8 cellular contexts compared by ENCODE assay signal in genomic region chr11:123062892-123063395, GRCh38. TPM values are rescaled to one million over a fixed set of nuclear protein-coding genes. Genes with fewer than 3 reads are reported as not detected.
DNase-seq lines count a peak whose midpoint lies in the region; ATAC-seq and TF ChIP-seq lines count a peak whose summit lies in the region.

No MANE protein-coding gene starts in this region.

- H3K4me1 ChIP-seq in cardiac muscle cell (ENCODE audit: low read depth) (peaks cover 28% of the 10 kb centered on the region), prostate gland (replicated peaks) (peaks cover 11% of the 10 kb centered on the region)

- no peaks in the 10 kb centered on the region for H3K9me3 ChIP-seq in cardiac muscle cell (ENCODE audit: low read depth)
- no peaks in the 10 kb centered on the region for H3K9me3 ChIP-seq in prostate gland

- POLR2A ChIA-PET in activated B cell treated with CpG ODN at 0.5 μM for 24 hours (lab: Charles Lee): interaction anchor here (0.6 to 2.6 kb wide), 10 partner anchors 8 to 419 kb away, joined by 3 to 30 read pairs (median 4); no protein-coding TSS in a partner anchor

- peak overlapping the region; percentile 100 for H3K27ac Mint-ChIP-seq in activated B cell treated with CpG ODN at 0.5 μM for 24 hours

- CTCF ChIA-PET in activated B cell treated with CpG ODN at 0.5 μM for 24 hours (lab: Charles Lee): interaction anchor here (1.0 to 1.6 kb wide), 2 partner anchors 9 kb away, joined by 3 to 7 read pairs; no protein-coding TSS in a partner anchor

- H3K36me3 ChIP-seq in cardiac muscle cell: peaks cover 29% of the 10 kb centered on the region
- H3K36me3 ChIP-seq in prostate gland: peaks cover 5 to 13% of the 10 kb centered on the region in 2 donors

- no peak for TF ChIP-seq POLR2A in prostate gland (IDR thresholded peaks at IDR 0.05)

- no peaks in the 10 kb centered on the region for H3K27me3 Mint-ChIP-seq in activated B cell treated with CpG ODN at 0.5 μM for 24 hours

- under 1% methylated on average over 19 of the region's 29 CpGs for WGBS in prostate gland

- peak overlapping the region; percentile 64 for H3K4me3 ChIP-seq in cardiac muscle cell
- H3K4me3 ChIP-seq in prostate gland: peak overlapping the region; percentile 73 to 91

- H3K4me1 Mint-ChIP-seq in activated B cell treated with CpG ODN at 0.5 μM for 24 hours: peaks cover 66% of the 10 kb centered on the region

- peak; percentile 81 for DNase-seq in DMS 273 (lab: John Stamatoyannopoulos, UW; ENCODE audit: unreplicated experiment)
- no peak for DNase-seq in DMS 273 treated with DMSO at 0.1 percent for 48 hours (lab: John Stamatoyannopoulos, UW)
- peak; percentile 79 for DNase-seq in HT-29 (ENCODE audit: low spot score)
- DNase-seq in activated B cell treated with CpG ODN at 0.5 μM for 24 hours: no peak
- DNase-seq in cardiac muscle cell (ENCODE audit: low read depth in 1 of 2, low spot score in 1 of 2): peak; percentile 52 to 71
- DNase-seq in prostate gland (ENCODE audit: low spot score): no peak
- DNase-seq in NCI-H128 (lab: John Stamatoyannopoulos, UW; ENCODE audit: unreplicated experiment): no peak

- peak overlapping the region; percentile 100 for H3K27ac ChIP-seq in cardiac muscle cell
- peak overlapping the region; percentile 100 for H3K27ac ChIP-seq in prostate gland

- ATAC-seq in activated B cell treated with CpG ODN at 0.5 μM for 24 hours (ENCODE audit: low read depth) (peak; percentile 4), GM19463 (IDR thresholded peaks at IDR 0.05; ENCODE audit: unreplicated experiment) (no peak)

- H3K27me3 ChIP-seq in cardiac muscle cell: no peaks in the 10 kb centered on the region
- H3K27me3 ChIP-seq in prostate gland (replicated peaks; ENCODE audit: insufficient read depth): no peaks in the 10 kb centered on the region

- no peak for TF ChIP-seq CTCF in activated B cell treated with CpG ODN at 0.5 μM for 24 hours (IDR thresholded peaks at IDR 0.05)
- TF ChIP-seq CTCF in cardiac muscle cell (IDR thresholded peaks at IDR 0.05; ENCODE audit: low read depth, low read length): no peak
- no peak for TF ChIP-seq CTCF in prostate gland (IDR thresholded peaks at IDR 0.05)

- peaks cover 55% of the 10 kb centered on the region for H3K36me3 Mint-ChIP-seq in activated B cell treated with CpG ODN at 0.5 μM for 24 hours (ENCODE audit: low read depth)

- H3K9me3 Mint-ChIP-seq in activated B cell treated with CpG ODN at 0.5 μM for 24 hours: no peaks in the 10 kb centered on the region

- peak overlapping the region; percentile 97 for H3K4me3 Mint-ChIP-seq in activated B cell treated with CpG ODN at 0.5 μM for 24 hours

- intact Hi-C loops in activated B cell treated with CpG ODN at 0.5 μM for 24 hours (cut with micrococcal nuclease) (loop anchor here (1.0 to 10.0 kb wide), 10 partner anchors 7 to 1771 kb away; partner anchors contain the start of genes JHY, SC5D, SORL1 and SORL1-AS1), prostate gland (cut with DNase I) (no loop called here)

RNA-seq across cellular contexts. Expression of gene HSPA8, which starts 1.0 kb away (rescaled TPM):
- total RNA-seq in HT-29 (2014; rRNA removed; shearing (Covaris generic)): 2,030 and 2,090 TPM in 2 replicates
- 1,278 and 1,380 TPM in 2 replicates for total RNA-seq in activated B cell treated with CpG ODN at 0.5 μM for 24 hours
- total RNA-seq in cardiac muscle cell: 386 and 958 TPM in 2 replicates
- 325 and 839 TPM in 2 replicates for polyA plus RNA-seq in cardiac muscle cell
- 100 to 1,000 TPM; 799 to 842 TPM for total RNA-seq in prostate gland

Comparison
In these comparisons a context has a peak if more than half of its experiments do, and no peak if none do; other contexts are left out.
1. DNase-seq: peak in DMS 273 (single experiment), HT-29 (single experiment) and cardiac muscle cell (2 of 2); none in DMS 273 treated with DMSO at 0.1 percent for 48 hours (single experiment), activated B cell treated with CpG ODN at 0.5 μM for 24 hours (single experiment), prostate gland (single experiment) and NCI-H128 (single experiment).